ENCODE assay signal across 3 cellular contexts in the genomic region with DNA sequence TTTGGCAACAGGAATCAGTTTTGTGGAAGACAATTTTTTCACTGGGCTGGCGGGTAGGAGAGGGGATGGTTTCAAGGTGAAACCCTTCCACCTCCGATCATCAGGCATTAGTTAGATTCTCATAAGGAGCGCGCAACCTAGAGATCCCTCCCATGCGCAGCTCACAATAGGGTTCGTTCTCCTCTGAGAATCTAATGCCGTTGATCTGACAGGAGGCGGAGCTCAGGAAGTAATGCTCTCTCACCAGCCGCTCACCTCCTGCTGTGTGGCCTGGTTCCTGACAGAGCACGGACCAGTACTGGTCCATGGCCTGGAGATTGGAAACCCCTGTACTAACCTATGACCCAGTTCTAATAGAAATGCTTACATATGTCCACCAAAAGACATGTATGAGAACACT.
A peak's percentile ranks its signal among the peaks of the same experiment; 100 is the strongest.
TF ChIP-seq lines count a peak whose summit lies in the region.

No MANE protein-coding gene starts in this region.

TF ChIP-seq in GM23338, 12 proteins besides CTCF, POLR2A, EP300 and RAD21 (continues in another document):
- TF ChIP-seq, protein P1, sequence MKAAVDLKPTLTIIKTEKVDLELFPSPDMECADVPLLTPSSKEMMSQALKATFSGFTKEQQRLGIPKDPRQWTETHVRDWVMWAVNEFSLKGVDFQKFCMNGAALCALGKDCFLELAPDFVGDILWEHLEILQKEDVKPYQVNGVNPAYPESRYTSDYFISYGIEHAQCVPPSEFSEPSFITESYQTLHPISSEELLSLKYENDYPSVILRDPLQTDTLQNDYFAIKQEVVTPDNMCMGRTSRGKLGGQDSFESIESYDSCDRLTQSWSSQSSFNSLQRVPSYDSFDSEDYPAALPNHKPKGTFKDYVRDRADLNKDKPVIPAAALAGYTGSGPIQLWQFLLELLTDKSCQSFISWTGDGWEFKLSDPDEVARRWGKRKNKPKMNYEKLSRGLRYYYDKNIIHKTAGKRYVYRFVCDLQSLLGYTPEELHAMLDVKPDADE (IDR thresholded peaks at IDR 0.05), result no peak
- TF ChIP-seq ZNF331 (CRISPR knock-in tag; IDR thresholded peaks at IDR 0.05; ENCODE audit: low read depth) (no peak), EZH2phosphoT487 (IDR thresholded peaks at IDR 0.05; ENCODE audit: unreplicated experiment) (no peak), ZNF114 (CRISPR knock-in tag; IDR thresholded peaks at IDR 0.05) (no peak), POLR2AphosphoS5 (IDR thresholded peaks at IDR 0.05; ENCODE audit: low read depth) (no peak), JUNB (IDR thresholded peaks at IDR 0.05; ENCODE audit: unreplicated experiment) (no peak), NANOG (IDR thresholded peaks at IDR 0.05; ENCODE audit: borderline replicate concordance) (no peak)
- TF ChIP-seq, protein P2, sequence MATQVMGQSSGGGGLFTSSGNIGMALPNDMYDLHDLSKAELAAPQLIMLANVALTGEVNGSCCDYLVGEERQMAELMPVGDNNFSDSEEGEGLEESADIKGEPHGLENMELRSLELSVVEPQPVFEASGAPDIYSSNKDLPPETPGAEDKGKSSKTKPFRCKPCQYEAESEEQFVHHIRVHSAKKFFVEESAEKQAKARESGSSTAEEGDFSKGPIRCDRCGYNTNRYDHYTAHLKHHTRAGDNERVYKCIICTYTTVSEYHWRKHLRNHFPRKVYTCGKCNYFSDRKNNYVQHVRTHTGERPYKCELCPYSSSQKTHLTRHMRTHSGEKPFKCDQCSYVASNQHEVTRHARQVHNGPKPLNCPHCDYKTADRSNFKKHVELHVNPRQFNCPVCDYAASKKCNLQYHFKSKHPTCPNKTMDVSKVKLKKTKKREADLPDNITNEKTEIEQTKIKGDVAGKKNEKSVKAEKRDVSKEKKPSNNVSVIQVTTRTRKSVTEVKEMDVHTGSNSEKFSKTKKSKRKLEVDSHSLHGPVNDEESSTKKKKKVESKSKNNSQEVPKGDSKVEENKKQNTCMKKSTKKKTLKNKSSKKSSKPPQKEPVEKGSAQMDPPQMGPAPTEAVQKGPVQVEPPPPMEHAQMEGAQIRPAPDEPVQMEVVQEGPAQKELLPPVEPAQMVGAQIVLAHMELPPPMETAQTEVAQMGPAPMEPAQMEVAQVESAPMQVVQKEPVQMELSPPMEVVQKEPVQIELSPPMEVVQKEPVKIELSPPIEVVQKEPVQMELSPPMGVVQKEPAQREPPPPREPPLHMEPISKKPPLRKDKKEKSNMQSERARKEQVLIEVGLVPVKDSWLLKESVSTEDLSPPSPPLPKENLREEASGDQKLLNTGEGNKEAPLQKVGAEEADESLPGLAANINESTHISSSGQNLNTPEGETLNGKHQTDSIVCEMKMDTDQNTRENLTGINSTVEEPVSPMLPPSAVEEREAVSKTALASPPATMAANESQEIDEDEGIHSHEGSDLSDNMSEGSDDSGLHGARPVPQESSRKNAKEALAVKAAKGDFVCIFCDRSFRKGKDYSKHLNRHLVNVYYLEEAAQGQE (IDR thresholded peaks at IDR 0.05; ENCODE audit: unreplicated experiment), result no peak

TF ChIP-seq in K562, 482 proteins besides CTCF, POLR2A, EP300 and RAD21:
- no peak for TF ChIP-seq KDM4B (IDR thresholded peaks at IDR 0.05; ENCODE audit: borderline replicate concordance in 2 of 2, low read depth in 1 of 2)
- TF ChIP-seq SP1 (CRISPR knock-in tag; IDR thresholded peaks at IDR 0.05), result no peak
- peak; percentile 37 for TF ChIP-seq CXXC5 (CRISPR knock-in tag; IDR thresholded peaks at IDR 0.05)
- TF ChIP-seq, protein P3, sequence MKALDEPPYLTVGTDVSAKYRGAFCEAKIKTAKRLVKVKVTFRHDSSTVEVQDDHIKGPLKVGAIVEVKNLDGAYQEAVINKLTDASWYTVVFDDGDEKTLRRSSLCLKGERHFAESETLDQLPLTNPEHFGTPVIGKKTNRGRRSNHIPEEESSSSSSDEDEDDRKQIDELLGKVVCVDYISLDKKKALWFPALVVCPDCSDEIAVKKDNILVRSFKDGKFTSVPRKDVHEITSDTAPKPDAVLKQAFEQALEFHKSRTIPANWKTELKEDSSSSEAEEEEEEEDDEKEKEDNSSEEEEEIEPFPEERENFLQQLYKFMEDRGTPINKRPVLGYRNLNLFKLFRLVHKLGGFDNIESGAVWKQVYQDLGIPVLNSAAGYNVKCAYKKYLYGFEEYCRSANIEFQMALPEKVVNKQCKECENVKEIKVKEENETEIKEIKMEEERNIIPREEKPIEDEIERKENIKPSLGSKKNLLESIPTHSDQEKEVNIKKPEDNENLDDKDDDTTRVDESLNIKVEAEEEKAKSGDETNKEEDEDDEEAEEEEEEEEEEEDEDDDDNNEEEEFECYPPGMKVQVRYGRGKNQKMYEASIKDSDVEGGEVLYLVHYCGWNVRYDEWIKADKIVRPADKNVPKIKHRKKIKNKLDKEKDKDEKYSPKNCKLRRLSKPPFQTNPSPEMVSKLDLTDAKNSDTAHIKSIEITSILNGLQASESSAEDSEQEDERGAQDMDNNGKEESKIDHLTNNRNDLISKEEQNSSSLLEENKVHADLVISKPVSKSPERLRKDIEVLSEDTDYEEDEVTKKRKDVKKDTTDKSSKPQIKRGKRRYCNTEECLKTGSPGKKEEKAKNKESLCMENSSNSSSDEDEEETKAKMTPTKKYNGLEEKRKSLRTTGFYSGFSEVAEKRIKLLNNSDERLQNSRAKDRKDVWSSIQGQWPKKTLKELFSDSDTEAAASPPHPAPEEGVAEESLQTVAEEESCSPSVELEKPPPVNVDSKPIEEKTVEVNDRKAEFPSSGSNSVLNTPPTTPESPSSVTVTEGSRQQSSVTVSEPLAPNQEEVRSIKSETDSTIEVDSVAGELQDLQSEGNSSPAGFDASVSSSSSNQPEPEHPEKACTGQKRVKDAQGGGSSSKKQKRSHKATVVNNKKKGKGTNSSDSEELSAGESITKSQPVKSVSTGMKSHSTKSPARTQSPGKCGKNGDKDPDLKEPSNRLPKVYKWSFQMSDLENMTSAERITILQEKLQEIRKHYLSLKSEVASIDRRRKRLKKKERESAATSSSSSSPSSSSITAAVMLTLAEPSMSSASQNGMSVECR (CRISPR knock-in tag; IDR thresholded peaks at IDR 0.05), result 0 out of 2 replicates have a peak, but pooled peaks have one; percentile 24
- TF ChIP-seq, protein P4, sequence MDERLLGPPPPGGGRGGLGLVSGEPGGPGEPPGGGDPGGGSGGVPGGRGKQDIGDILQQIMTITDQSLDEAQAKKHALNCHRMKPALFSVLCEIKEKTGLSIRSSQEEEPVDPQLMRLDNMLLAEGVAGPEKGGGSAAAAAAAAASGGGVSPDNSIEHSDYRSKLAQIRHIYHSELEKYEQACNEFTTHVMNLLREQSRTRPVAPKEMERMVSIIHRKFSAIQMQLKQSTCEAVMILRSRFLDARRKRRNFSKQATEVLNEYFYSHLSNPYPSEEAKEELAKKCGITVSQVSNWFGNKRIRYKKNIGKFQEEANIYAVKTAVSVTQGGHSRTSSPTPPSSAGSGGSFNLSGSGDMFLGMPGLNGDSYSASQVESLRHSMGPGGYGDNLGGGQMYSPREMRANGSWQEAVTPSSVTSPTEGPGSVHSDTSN (CRISPR knock-in tag; IDR thresholded peaks at IDR 0.05; ENCODE audit: low read depth), result no peak
- TF ChIP-seq, protein P4 (tag; conservative IDR thresholded peaks at IDR 0.05; ENCODE audit: low read depth), result 0 out of 2 replicates have a peak, but pooled peaks have one; percentile 6
- peak; percentile 60 to 69 for TF ChIP-seq NRF1 (conservative IDR thresholded peaks at IDR 0.05 in 1 of 2, IDR thresholded peaks at IDR 0.05 in 1 of 2)
- TF ChIP-seq, protein P5, sequence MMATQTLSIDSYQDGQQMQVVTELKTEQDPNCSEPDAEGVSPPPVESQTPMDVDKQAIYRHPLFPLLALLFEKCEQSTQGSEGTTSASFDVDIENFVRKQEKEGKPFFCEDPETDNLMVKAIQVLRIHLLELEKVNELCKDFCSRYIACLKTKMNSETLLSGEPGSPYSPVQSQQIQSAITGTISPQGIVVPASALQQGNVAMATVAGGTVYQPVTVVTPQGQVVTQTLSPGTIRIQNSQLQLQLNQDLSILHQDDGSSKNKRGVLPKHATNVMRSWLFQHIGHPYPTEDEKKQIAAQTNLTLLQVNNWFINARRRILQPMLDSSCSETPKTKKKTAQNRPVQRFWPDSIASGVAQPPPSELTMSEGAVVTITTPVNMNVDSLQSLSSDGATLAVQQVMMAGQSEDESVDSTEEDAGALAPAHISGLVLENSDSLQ (IDR thresholded peaks at IDR 0.05), result peak; percentile 23; the same call in 1 of the 2 replicates
- no peak for TF ChIP-seq ZNF354B (CRISPR knock-in tag; IDR thresholded peaks at IDR 0.05)
TF ChIP-seq in K562: peak in this region for 5.

TF ChIP-seq in HepG2, 621 proteins besides CTCF, POLR2A, EP300 and RAD21:
- TF ChIP-seq NBN (conservative IDR thresholded peaks at IDR 0.05) (no peak), PCBP2 (optimal IDR thresholded peaks at IDR 0.05; ENCODE audit: low read depth, low read length, poor library complexity, severe bottlenecking) (no peak), ZNF224 (CRISPR knock-in tag; IDR thresholded peaks at IDR 0.05) (no peak), AKAP8 (CRISPR knock-in tag; IDR thresholded peaks at IDR 0.05) (no peak), FIP1L1 (IDR thresholded peaks at IDR 0.05; ENCODE audit: borderline replicate concordance, insufficient read depth, low read depth, low read length) (no peak)
